ENCODE assay signal across 9 cellular contexts in genomic region chr16:58494981-58495860, GRCh38. TPM values are rescaled to one million over a fixed set of nuclear protein-coding genes. Genes with fewer than 3 reads are reported as not detected.
DNase-seq lines count a peak whose midpoint lies in the region; ATAC-seq and TF ChIP-seq lines count a peak whose summit lies in the region.
"Had no signal": no experiment of that assay in that cellular context is flagged by ENCODE, and none has a peak within 500 bp of the region (broad histone marks: within the 10 kb centered on the region; RNA-seq: fewer than 3 reads in every experiment).

No MANE protein-coding gene starts in this region.

- H3K27me3 ChIP-seq in PC-3 (ENCODE audit: low read length), result no peaks in the 10 kb centered on the region

- no peaks in the 10 kb centered on the region for H3K36me3 ChIP-seq in PC-3 (ENCODE audit: low read depth, low read length)

- BruUV-seq in PC-3 (replicated peaks; lab: Mats Ljungman, UMichigan), result no TSS peak

- H3K9me2 ChIP-seq in PC-3 (replicated peaks; ENCODE audit: low read length), result no peaks in the 10 kb centered on the region

- peak; percentile 92 for DNase-seq in DMS 273 treated with DMSO at 0.1 percent for 48 hours (lab: John Stamatoyannopoulos, UW)
- peak; percentile 94 for DNase-seq in Jurkat, Clone E6-1 (ENCODE audit: low read depth, low spot score)
- DNase-seq in PC-3, result peak; percentile 85
- peak; percentile 83 for DNase-seq in activated naive CD8-positive, alpha-beta T cell treated with anti-CD3 and anti-CD28 coated beads for 36 hours
- DNase-seq in glomerular visceral epithelial cell (ENCODE audit: extremely low spot score), result peak; percentile 91
- no peak for DNase-seq in omental fat pad (ENCODE audit: low spot score)

- no peak overlapping the region for H3K9ac ChIP-seq in PC-3 (ENCODE audit: low read length)

- no peaks in the 10 kb centered on the region for H3K36me3 Mint-ChIP-seq in activated naive CD8-positive, alpha-beta T cell treated with anti-CD3 and anti-CD28 coated beads for 36 hours

- no peaks in the 10 kb centered on the region for H4K20me1 ChIP-seq in PC-3 (ENCODE audit: low read length)

- H3K27ac ChIP-seq in PC-3 (ENCODE audit: low read length), result no peak overlapping the region

- H3K4me1 ChIP-seq in PC-3 (ENCODE audit: insufficient read depth, low read length), result no peaks in the 10 kb centered on the region

- peaks cover 6% of the 10 kb centered on the region for H3K27me3 Mint-ChIP-seq in activated naive CD8-positive, alpha-beta T cell treated with anti-CD3 and anti-CD28 coated beads for 36 hours

- H3K27ac Mint-ChIP-seq in activated naive CD8-positive, alpha-beta T cell treated with anti-CD3 and anti-CD28 coated beads for 36 hours, result peak overlapping the region; percentile 49
- H3K27ac Mint-ChIP-seq: dendritic cell treated with granulocyte-macrophage colony-stimulating factor and Interleukin-4, amounts not matched to agents 40 ng/mL and 50 ng/mL, for 4 days had no signal

- H3K79me2 ChIP-seq in PC-3 (ENCODE audit: low read length), result no peaks in the 10 kb centered on the region

- no peaks in the 10 kb centered on the region for H3F3A ChIP-seq in PC-3 (ENCODE audit: low read length, unreplicated experiment)

- H2AFZ ChIP-seq in PC-3 (ENCODE audit: low read length), result no peak overlapping the region

- peaks cover 19% of the 10 kb centered on the region for H3K4me1 Mint-ChIP-seq in activated naive CD8-positive, alpha-beta T cell treated with anti-CD3 and anti-CD28 coated beads for 36 hours

- POLR2A ChIA-PET in PC-3 (lab: Charles Lee; ENCODE audit: unreplicated experiment), result interaction anchor here (0.7 kb wide), 1 partner anchor 1247 kb away, joined by 3 read pairs; no protein-coding TSS in a partner anchor

- H3K4me3 ChIP-seq in Jurkat, Clone E6-1 (ENCODE audit: low read length), result no peak overlapping the region
- no peak overlapping the region for H3K4me3 ChIP-seq in PC-3 (ENCODE audit: low read length)

- peak; percentile 55 for ATAC-seq in GM21717 (IDR thresholded peaks at IDR 0.05; ENCODE audit: unreplicated experiment)
- peak; percentile 29 for ATAC-seq in PC-3
- ATAC-seq in omental fat pad (ENCODE audit: low FRiP score), result peak; percentile 16
- ATAC-seq in GM19397 (IDR thresholded peaks at IDR 0.05; ENCODE audit: unreplicated experiment), result no peak

- H3K4me2 ChIP-seq in PC-3 (ENCODE audit: low read length), result 0 out of 2 replicates have a peak overlapping the region, but pooled peaks have one; percentile 8

- CTCF ChIA-PET in PC-3 (lab: Charles Lee), result interaction anchor here (0.5 to 1.0 kb wide), 3 partner anchors 159 to 166 kb away, joined by 5 read pairs; no protein-coding TSS in a partner anchor

- no peaks in the 10 kb centered on the region for H3K9me3 ChIP-seq in PC-3 (ENCODE audit: low read length)

- intact Hi-C loops in PC-3 (cut with micrococcal nuclease), result no loop called here

- H3K4me3 Mint-ChIP-seq in activated naive CD8-positive, alpha-beta T cell treated with anti-CD3 and anti-CD28 coated beads for 36 hours, result peak overlapping the region; percentile 37
- H3K4me3 Mint-ChIP-seq: dendritic cell treated with granulocyte-macrophage colony-stimulating factor and Interleukin-4, amounts not matched to agents 40 ng/mL and 50 ng/mL, for 4 days had no signal

- TF ChIP-seq CTCF in PC-3 (conservative IDR thresholded peaks at IDR 0.05; ENCODE audit: low read depth, low read length) (peak; percentile 57), omental fat pad (IDR thresholded peaks at IDR 0.05) (no peak)

- H3K9me3 Mint-ChIP-seq in activated naive CD8-positive, alpha-beta T cell treated with anti-CD3 and anti-CD28 coated beads for 36 hours, result no peaks in the 10 kb centered on the region
- H3K9me3 Mint-ChIP-seq: dendritic cell treated with granulocyte-macrophage colony-stimulating factor and Interleukin-4, amounts not matched to agents 40 ng/mL and 50 ng/mL, for 4 days had no signal

RNA-seq across cellular contexts. Expression of gene NDRG4, which starts 4.7 kb away (rescaled TPM):
- 3.6 TPM for polyA plus RNA-seq in Jurkat, Clone E6-1 (2012; ENCODE audit: insufficient read depth, insufficient read length)
- total RNA-seq in PC-3 (2014; rRNA removed) (14.2 and 26.6 TPM in 2 replicates), omental fat pad (10 to 100 TPM in 3 of 4 donors, 1 to 10 TPM in 1; 9.5 to 47.0 (median 21.3) TPM)
- total RNA-seq in activated naive CD8-positive, alpha-beta T cell treated with anti-CD3 and anti-CD28 coated beads for 36 hours, result 1 to 10 TPM; 6.8 to 7.3 TPM

RNA-seq across cellular contexts. Expression of gene SETD6, which starts 20.1 kb away (rescaled TPM):
- polyA plus RNA-seq in Jurkat, Clone E6-1 (2012; ENCODE audit: insufficient read depth, insufficient read length), result not detected
- 22.0 and 22.5 TPM in 2 replicates for total RNA-seq in PC-3 (2014; rRNA removed)
- total RNA-seq in activated naive CD8-positive, alpha-beta T cell treated with anti-CD3 and anti-CD28 coated beads for 36 hours, result 10 to 100 TPM; 18.7 to 20.2 TPM
- 10 to 100 TPM; 16.0 to 37.2 (median 19.0) TPM for total RNA-seq in omental fat pad
